1 cellular context compared by ENCODE assay signal in the genomic region with DNA sequence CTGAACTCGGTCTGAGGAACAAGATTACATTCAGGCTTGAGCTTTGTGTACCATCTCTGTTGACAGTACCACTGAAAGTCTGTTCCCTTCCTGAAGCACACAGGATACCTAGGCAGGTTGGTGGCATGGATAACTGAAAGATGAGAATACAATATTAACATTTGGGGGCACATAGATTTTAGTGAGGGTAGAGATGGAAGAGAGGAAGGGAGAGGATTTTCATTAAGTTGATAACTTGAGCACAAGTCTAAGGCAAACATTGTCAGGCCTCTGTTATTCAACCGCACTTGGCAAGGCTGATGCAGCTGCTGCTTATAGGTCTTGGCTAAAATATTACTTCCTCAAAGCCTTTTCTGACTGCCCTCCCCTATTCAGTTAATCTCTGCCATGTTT.
TF ChIP-seq lines count a peak whose summit lies in the region.

No MANE protein-coding gene starts in this region.

TF ChIP-seq in HepG2, 621 proteins besides CTCF, POLR2A, EP300 and RAD21 (continued from another document):
- TF ChIP-seq ZBTB42 (CRISPR knock-in tag; IDR thresholded peaks at IDR 0.05) (no peak), ZNF446 (CRISPR knock-in tag; IDR thresholded peaks at IDR 0.05) (no peak), NFRKB (IDR thresholded peaks at IDR 0.05) (no peak), MED8 (CRISPR knock-in tag; IDR thresholded peaks at IDR 0.05; ENCODE audit: insufficient replicate concordance) (no peak), NFIC (IDR thresholded peaks at IDR 0.05; ENCODE audit: low read length) (0 out of 2 replicates have a peak, but pooled peaks have one; percentile 22), ZFYVE20 (CRISPR knock-in tag; IDR thresholded peaks at IDR 0.05; ENCODE audit: borderline replicate concordance, low read depth) (no peak), HNRNPK (IDR thresholded peaks at IDR 0.05; ENCODE audit: low read depth, low read length, poor library complexity, severe bottlenecking) (peak; percentile 14), ZFP90 (CRISPR knock-in tag; IDR thresholded peaks at IDR 0.05; ENCODE audit: borderline replicate concordance) (no peak), ZNF766 (CRISPR knock-in tag; IDR thresholded peaks at IDR 0.05; ENCODE audit: borderline replicate concordance) (no peak), HOXA9 (CRISPR knock-in tag; IDR thresholded peaks at IDR 0.05; ENCODE audit: borderline replicate concordance) (no peak), FOXA3 (CRISPR knock-in tag; IDR thresholded peaks at IDR 0.05) (0 out of 2 replicates have a peak, but pooled peaks have one; percentile 44), JUND (CRISPR knock-in tag; IDR thresholded peaks at IDR 0.05) (no peak), ZNF530 (CRISPR knock-in tag; IDR thresholded peaks at IDR 0.05; ENCODE audit: low read depth) (no peak), ZNF557 (CRISPR knock-in tag; IDR thresholded peaks at IDR 0.05) (no peak), HNRNPL (IDR thresholded peaks at IDR 0.05; ENCODE audit: low read depth, low read length) (no peak), POLR2AphosphoS2 (IDR thresholded peaks at IDR 0.05; ENCODE audit: low read depth, low read length) (peak; percentile 72; the same call in 1 of the 2 replicates), BORCS8-MEF2B (CRISPR knock-in tag; IDR thresholded peaks at IDR 0.05) (no peak), ZNF883 (CRISPR knock-in tag; IDR thresholded peaks at IDR 0.05; ENCODE audit: not compliant biosample characterization) (no peak), PAF1 (CRISPR knock-in tag; IDR thresholded peaks at IDR 0.05) (peak; percentile 74; the same call in 1 of the 2 replicates), ZNF33B (CRISPR knock-in tag; IDR thresholded peaks at IDR 0.05) (no peak), ZFP36 (IDR thresholded peaks at IDR 0.05; ENCODE audit: borderline replicate concordance, low read depth, low read length, partially characterized antibody) (no peak), POLR2G (IDR thresholded peaks at IDR 0.05; ENCODE audit: low read depth, low read length) (peak; percentile 50)
- TF ChIP-seq, protein P1, sequence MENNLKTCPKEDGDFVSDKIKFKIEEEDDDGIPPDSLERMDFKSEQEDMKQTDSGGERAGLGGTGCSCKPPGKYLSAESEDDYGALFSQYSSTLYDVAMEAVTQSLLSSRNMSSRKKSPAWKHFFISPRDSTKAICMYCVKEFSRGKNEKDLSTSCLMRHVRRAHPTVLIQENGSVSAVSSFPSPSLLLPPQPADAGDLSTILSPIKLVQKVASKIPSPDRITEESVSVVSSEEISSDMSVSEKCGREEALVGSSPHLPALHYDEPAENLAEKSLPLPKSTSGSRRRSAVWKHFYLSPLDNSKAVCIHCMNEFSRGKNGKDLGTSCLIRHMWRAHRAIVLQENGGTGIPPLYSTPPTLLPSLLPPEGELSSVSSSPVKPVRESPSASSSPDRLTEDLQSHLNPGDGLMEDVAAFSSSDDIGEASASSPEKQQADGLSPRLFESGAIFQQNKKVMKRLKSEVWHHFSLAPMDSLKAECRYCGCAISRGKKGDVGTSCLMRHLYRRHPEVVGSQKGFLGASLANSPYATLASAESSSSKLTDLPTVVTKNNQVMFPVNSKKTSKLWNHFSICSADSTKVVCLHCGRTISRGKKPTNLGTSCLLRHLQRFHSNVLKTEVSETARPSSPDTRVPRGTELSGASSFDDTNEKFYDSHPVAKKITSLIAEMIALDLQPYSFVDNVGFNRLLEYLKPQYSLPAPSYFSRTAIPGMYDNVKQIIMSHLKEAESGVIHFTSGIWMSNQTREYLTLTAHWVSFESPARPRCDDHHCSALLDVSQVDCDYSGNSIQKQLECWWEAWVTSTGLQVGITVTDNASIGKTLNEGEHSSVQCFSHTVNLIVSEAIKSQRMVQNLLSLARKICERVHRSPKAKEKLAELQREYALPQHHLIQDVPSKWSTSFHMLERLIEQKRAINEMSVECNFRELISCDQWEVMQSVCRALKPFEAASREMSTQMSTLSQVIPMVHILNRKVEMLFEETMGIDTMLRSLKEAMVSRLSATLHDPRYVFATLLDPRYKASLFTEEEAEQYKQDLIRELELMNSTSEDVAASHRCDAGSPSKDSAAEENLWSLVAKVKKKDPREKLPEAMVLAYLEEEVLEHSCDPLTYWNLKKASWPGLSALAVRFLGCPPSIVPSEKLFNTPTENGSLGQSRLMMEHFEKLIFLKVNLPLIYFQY (CRISPR knock-in tag; IDR thresholded peaks at IDR 0.05; ENCODE audit: borderline replicate concordance), result no peak
- TF ChIP-seq, protein P2, sequence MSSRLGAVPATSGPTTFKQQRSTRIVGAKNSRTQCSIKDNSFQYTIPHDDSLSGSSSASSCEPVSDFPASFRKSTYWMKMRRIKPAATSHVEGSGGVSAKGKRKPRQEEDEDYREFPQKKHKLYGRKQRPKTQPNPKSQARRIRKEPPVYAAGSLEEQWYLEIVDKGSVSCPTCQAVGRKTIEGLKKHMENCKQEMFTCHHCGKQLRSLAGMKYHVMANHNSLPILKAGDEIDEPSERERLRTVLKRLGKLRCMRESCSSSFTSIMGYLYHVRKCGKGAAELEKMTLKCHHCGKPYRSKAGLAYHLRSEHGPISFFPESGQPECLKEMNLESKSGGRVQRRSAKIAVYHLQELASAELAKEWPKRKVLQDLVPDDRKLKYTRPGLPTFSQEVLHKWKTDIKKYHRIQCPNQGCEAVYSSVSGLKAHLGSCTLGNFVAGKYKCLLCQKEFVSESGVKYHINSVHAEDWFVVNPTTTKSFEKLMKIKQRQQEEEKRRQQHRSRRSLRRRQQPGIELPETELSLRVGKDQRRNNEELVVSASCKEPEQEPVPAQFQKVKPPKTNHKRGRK (CRISPR knock-in tag; IDR thresholded peaks at IDR 0.05), result no peak
- TF ChIP-seq, protein P3, sequence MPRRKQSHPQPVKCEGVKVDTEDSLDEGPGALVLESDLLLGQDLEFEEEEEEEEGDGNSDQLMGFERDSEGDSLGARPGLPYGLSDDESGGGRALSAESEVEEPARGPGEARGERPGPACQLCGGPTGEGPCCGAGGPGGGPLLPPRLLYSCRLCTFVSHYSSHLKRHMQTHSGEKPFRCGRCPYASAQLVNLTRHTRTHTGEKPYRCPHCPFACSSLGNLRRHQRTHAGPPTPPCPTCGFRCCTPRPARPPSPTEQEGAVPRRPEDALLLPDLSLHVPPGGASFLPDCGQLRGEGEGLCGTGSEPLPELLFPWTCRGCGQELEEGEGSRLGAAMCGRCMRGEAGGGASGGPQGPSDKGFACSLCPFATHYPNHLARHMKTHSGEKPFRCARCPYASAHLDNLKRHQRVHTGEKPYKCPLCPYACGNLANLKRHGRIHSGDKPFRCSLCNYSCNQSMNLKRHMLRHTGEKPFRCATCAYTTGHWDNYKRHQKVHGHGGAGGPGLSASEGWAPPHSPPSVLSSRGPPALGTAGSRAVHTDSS (CRISPR knock-in tag; conservative IDR thresholded peaks at IDR 0.05), result no peak
